Comparison of ENCODE assay signal across 1 cellular context in genomic region chr7:108303332-108303731, GRCh38.
TF ChIP-seq lines count a peak whose summit lies in the region.

No MANE protein-coding gene starts in this region.

TF ChIP-seq in HepG2, 621 proteins besides CTCF, POLR2A, EP300 and RAD21:
- no peak for TF ChIP-seq PLSCR1 (CRISPR knock-in tag; IDR thresholded peaks at IDR 0.05; ENCODE audit: borderline replicate concordance)
- peak; percentile 27; the same call in 1 of the 2 replicates for TF ChIP-seq RAD51 (IDR thresholded peaks at IDR 0.05; ENCODE audit: borderline replicate concordance)
- no peak for TF ChIP-seq AGO2 (optimal IDR thresholded peaks at IDR 0.05; ENCODE audit: low read depth, low read length)
- no peak for TF ChIP-seq AKAP8 (CRISPR knock-in tag; IDR thresholded peaks at IDR 0.05)
- no peak for TF ChIP-seq IKZF4 (CRISPR knock-in tag; IDR thresholded peaks at IDR 0.05; ENCODE audit: borderline replicate concordance, low read depth, not compliant biosample characterization)
- TF ChIP-seq HHEX (CRISPR knock-in tag; IDR thresholded peaks at IDR 0.05): no peak
- TF ChIP-seq BCL3 (CRISPR knock-in tag; IDR thresholded peaks at IDR 0.05): no peak
